8 cellular contexts compared by ENCODE assay signal in genomic region chr1:21262282-21263051, GRCh38. TPM values are rescaled to one million over a fixed set of nuclear protein-coding genes. Genes with fewer than 3 reads are reported as not detected.
DNase-seq lines count a peak whose midpoint lies in the region; ATAC-seq lines count a peak whose summit lies in the region.

No MANE protein-coding gene starts in this region.

- peak overlapping the region; percentile 90 for H3K27ac Mint-ChIP-seq in activated T-cell treated with anti-CD3 and anti-CD28 coated beads, Interleukin-2, amount 50 U/mL, for 24 hours
- H3K27ac Mint-ChIP-seq in activated naive CD8-positive, alpha-beta T cell treated with anti-CD3 and anti-CD28 coated beads for 36 hours = peak overlapping the region; percentile 95

- H3K27me3 ChIP-seq in rectal smooth muscle tissue (ENCODE audit: control insufficient read depth, insufficient read depth, low read length) = no peaks in the 10 kb centered on the region

- intact Hi-C loops in left cardiac atrium (cut with DNase I) = loop anchor here in 1 of 2 donors (5.0 kb wide), 1 partner anchor 80 kb away; no protein-coding TSS in a partner anchor

- ATAC-seq in left cardiac atrium (peak; percentile 78 to 81), GM19467 (IDR thresholded peaks at IDR 0.05; ENCODE audit: unreplicated experiment) (no peak)

- no peak overlapping the region for H3K4me3 Mint-ChIP-seq in activated T-cell treated with anti-CD3 and anti-CD28 coated beads, Interleukin-2, amount 50 U/mL, for 24 hours
- no peak overlapping the region for H3K4me3 Mint-ChIP-seq in activated naive CD8-positive, alpha-beta T cell treated with anti-CD3 and anti-CD28 coated beads for 36 hours

- peaks cover 99% of the 10 kb centered on the region for H3K36me3 Mint-ChIP-seq in activated T-cell treated with anti-CD3 and anti-CD28 coated beads, Interleukin-2, amount 50 U/mL, for 24 hours (ENCODE audit: low read depth)
- peaks cover 62% of the 10 kb centered on the region for H3K36me3 Mint-ChIP-seq in activated naive CD8-positive, alpha-beta T cell treated with anti-CD3 and anti-CD28 coated beads for 36 hours

- peaks cover 19% of the 10 kb centered on the region for H3K4me1 ChIP-seq in rectal smooth muscle tissue (ENCODE audit: control insufficient read depth, insufficient read depth, low read length)

- H3K4me3 ChIP-seq in rectal smooth muscle tissue (ENCODE audit: low read length) = peak overlapping the region; percentile 44

- H3K36me3 ChIP-seq in rectal smooth muscle tissue (ENCODE audit: control insufficient read depth, insufficient read depth, low read length) = peaks cover 13% of the 10 kb centered on the region

- DNase-seq in activated T-cell treated with anti-CD3 and anti-CD28 coated beads, Interleukin-2, amount 50 U/mL, for 24 hours = no peak
- DNase-seq in activated T-cell treated with anti-CD3 and anti-CD28 coated beads, Interleukin-2, amount 50 U/mL, for 1 hour = no peak
- no peak for DNase-seq in activated naive CD8-positive, alpha-beta T cell treated with anti-CD3 and anti-CD28 coated beads for 36 hours
- DNase-seq in left cardiac atrium = peak; percentile 88
- no peak for DNase-seq in GDM1 (lab: John Stamatoyannopoulos, UW)
- no peak for DNase-seq in GM19240 (ENCODE audit: insufficient read length, low spot score)

- no peaks in the 10 kb centered on the region for H3K27me3 Mint-ChIP-seq in activated T-cell treated with anti-CD3 and anti-CD28 coated beads, Interleukin-2, amount 50 U/mL, for 24 hours
- no peaks in the 10 kb centered on the region for H3K27me3 Mint-ChIP-seq in activated naive CD8-positive, alpha-beta T cell treated with anti-CD3 and anti-CD28 coated beads for 36 hours

- no peak overlapping the region for H3K9ac ChIP-seq in rectal smooth muscle tissue (ENCODE audit: low read length)

- no peaks in the 10 kb centered on the region for H3K9me3 Mint-ChIP-seq in activated T-cell treated with anti-CD3 and anti-CD28 coated beads, Interleukin-2, amount 50 U/mL, for 24 hours
- no peaks in the 10 kb centered on the region for H3K9me3 Mint-ChIP-seq in activated naive CD8-positive, alpha-beta T cell treated with anti-CD3 and anti-CD28 coated beads for 36 hours

- H3K27ac ChIP-seq in rectal smooth muscle tissue (ENCODE audit: low read depth, low read length) = peak overlapping the region; percentile 78

- peaks cover 59% of the 10 kb centered on the region for H3K4me1 Mint-ChIP-seq in activated T-cell treated with anti-CD3 and anti-CD28 coated beads, Interleukin-2, amount 50 U/mL, for 24 hours (ENCODE audit: low read depth)
- peaks cover 50% of the 10 kb centered on the region for H3K4me1 Mint-ChIP-seq in activated naive CD8-positive, alpha-beta T cell treated with anti-CD3 and anti-CD28 coated beads for 36 hours

RNA-seq across cellular contexts. Expression of gene ECE1, which starts 27.8 kb away (rescaled TPM):
- total RNA-seq in activated naive CD8-positive, alpha-beta T cell treated with anti-CD3 and anti-CD28 coated beads for 36 hours = 100 to 1,000 TPM in 1 of 2 experiments, 10 to 100 TPM in 1; 95.6 to 101 TPM
- 100 to 1,000 TPM in 1 of 2 donors, 10 to 100 TPM in 1; 66.2 to 138 TPM for total RNA-seq in left cardiac atrium
